ENCODE assay signal across 17 cellular contexts in the genomic region with DNA sequence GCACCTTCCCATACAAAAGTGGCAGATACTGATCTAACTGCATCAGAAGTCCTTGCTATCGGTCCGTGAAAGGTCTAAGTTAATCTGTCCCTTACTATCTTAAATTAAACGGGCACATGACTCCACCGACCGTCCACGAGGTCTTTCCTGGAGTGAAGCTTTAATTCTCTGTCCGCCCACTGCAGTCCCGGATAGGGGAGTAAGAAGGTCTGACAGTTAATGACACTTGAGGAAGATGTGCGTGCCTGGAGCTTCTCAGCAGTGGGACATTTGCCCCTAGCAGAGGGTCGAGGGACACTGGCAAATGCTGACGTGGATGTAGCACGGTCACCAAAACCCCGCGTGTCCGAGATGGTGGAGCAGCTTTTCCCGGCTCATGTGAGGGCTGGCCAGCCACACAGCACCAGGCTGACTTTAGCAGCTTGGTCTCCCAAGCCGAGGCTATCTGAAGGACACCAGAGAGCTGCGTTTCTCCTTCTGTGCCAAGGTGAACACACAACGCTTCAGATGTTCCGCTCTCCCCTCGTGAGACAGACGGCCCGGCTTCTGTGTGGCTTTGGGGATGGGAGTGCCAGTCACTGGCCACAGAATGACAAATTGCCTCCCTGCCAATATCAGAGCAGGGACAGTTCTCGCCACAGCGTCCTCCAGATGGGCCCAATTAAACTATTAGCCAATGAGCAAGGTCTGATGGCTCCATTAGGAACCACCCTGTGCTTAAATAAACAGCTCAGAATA.
DNase-seq lines count a peak whose midpoint lies in the region; ATAC-seq and TF ChIP-seq lines count a peak whose summit lies in the region.
"Had no signal": no experiment of that assay in that cellular context is flagged by ENCODE, and none has a peak within 500 bp of the region (broad histone marks: within the 10 kb centered on the region; RNA-seq: fewer than 3 reads in every experiment).

No MANE protein-coding gene starts in this region.

- no peaks in the 10 kb centered on the region for H3K36me3 ChIP-seq in brain microvascular endothelial cell (replicated peaks)
- H3K36me3 ChIP-seq: Peyer's patch had no signal

- peak; percentile 93 for DNase-seq in G401 (ENCODE audit: low spot score)
- DNase-seq in NCI-H1694 (lab: John Stamatoyannopoulos, UW), result peak; percentile 27
- peak; percentile 59 for DNase-seq in chondrocyte (ENCODE audit: low spot score)
- peak; percentile 81 for DNase-seq in osteocyte (ENCODE audit: extremely low spot score, unreplicated experiment)
- no peak for DNase-seq in brain microvascular endothelial cell
- DNase-seq in NCI-H2029 treated with DMSO at 0.1 percent for 48 hours (lab: John Stamatoyannopoulos, UW), result no peak
- DNase-seq in stimulated activated naive CD4-positive, alpha-beta T cell treated with Interleukin-2 at 50 U/mL for 16 hours (lab: John Stamatoyannopoulos, UW), result no peak
- DNase-seq: CD4-positive, CD25-positive, alpha-beta regulatory T cell; DMS 273 treated with DMSO at 0.1 percent for 48 hours; KG1; NCI-H1105 treated with DMSO at 0.1 percent for 48 hours; NCI-H2029; NCI-H526 had no signal

- H3K9me3 Mint-ChIP-seq in chondrocyte (ENCODE audit: low read depth), result no peaks in the 10 kb centered on the region
- H3K9me3 Mint-ChIP-seq in osteocyte (ENCODE audit: unreplicated experiment), result no peaks in the 10 kb centered on the region

- no peak for ATAC-seq in GM18907 (IDR thresholded peaks at IDR 0.05; ENCODE audit: unreplicated experiment)
- ATAC-seq: HCT116 had no signal

- H3K4me3 ChIP-seq in brain microvascular endothelial cell (ENCODE audit: low read depth, low read length), result no peak overlapping the region
- H3K4me3 ChIP-seq: Peyer's patch had no signal

- no peaks in the 10 kb centered on the region for H3K27me3 ChIP-seq in brain microvascular endothelial cell (replicated peaks)
- H3K27me3 ChIP-seq: Peyer's patch had no signal

- peaks cover 4% of the 10 kb centered on the region for H3K27me3 Mint-ChIP-seq in chondrocyte (ENCODE audit: low read depth)
- H3K27me3 Mint-ChIP-seq in osteocyte (ENCODE audit: unreplicated experiment), result no peaks in the 10 kb centered on the region
- H3K27me3 Mint-ChIP-seq: CD4-positive, CD25-positive, alpha-beta regulatory T cell had no signal

- no peaks in the 10 kb centered on the region for H3K36me3 Mint-ChIP-seq in chondrocyte (ENCODE audit: low read depth)
- H3K36me3 Mint-ChIP-seq in osteocyte (ENCODE audit: unreplicated experiment), result no peaks in the 10 kb centered on the region
- H3K36me3 Mint-ChIP-seq: CD4-positive, CD25-positive, alpha-beta regulatory T cell had no signal

- no peak overlapping the region for H3K27ac Mint-ChIP-seq in chondrocyte (ENCODE audit: unreplicated experiment)
- no peak overlapping the region for H3K27ac Mint-ChIP-seq in osteocyte (ENCODE audit: unreplicated experiment)
- H3K27ac Mint-ChIP-seq: CD4-positive, CD25-positive, alpha-beta regulatory T cell had no signal

- no peak overlapping the region for H3K4me3 Mint-ChIP-seq in chondrocyte (ENCODE audit: unreplicated experiment)
- no peak overlapping the region for H3K4me3 Mint-ChIP-seq in osteocyte (ENCODE audit: unreplicated experiment)
- H3K4me3 Mint-ChIP-seq: CD4-positive, CD25-positive, alpha-beta regulatory T cell had no signal

- H3K4me1 Mint-ChIP-seq in chondrocyte (ENCODE audit: low read depth) (no peaks in the 10 kb centered on the region), osteocyte (ENCODE audit: unreplicated experiment) (no peaks in the 10 kb centered on the region)
- H3K4me1 Mint-ChIP-seq: CD4-positive, CD25-positive, alpha-beta regulatory T cell had no signal

- in situ Hi-C loops in G401 (cut with HindIII; ENCODE audit: low sequenced_read_pairs) (no loop called here), brain microvascular endothelial cell (cut with HindIII; ENCODE audit: low pct_ligation_motif_present, low sequenced_read_pairs) (no loop called here)

- TF ChIP-seq CTCF in chondrocyte (IDR thresholded peaks at IDR 0.05) (no peak), osteocyte (IDR thresholded peaks at IDR 0.05) (no peak), brain microvascular endothelial cell (IDR thresholded peaks at IDR 0.05; ENCODE audit: low read depth, low read length, missing control alignments) (no peak)

- H3K27ac ChIP-seq in brain microvascular endothelial cell, result no peak overlapping the region
- H3K27ac ChIP-seq: HL-60, Peyer's patch had no signal

Comparison
In these comparisons a context has a peak if more than half of its experiments do, and no peak if none do; other contexts are left out.
1. DNase-seq: peak in G401 (single experiment), NCI-H1694 (single experiment), chondrocyte (single experiment) and osteocyte (single experiment); none in brain microvascular endothelial cell (single experiment), NCI-H2029 treated with DMSO at 0.1 percent for 48 hours (single experiment) and stimulated activated naive CD4-positive, alpha-beta T cell treated with Interleukin-2 at 50 U/mL for 16 hours (single experiment).